Comparison of ENCODE assay signal across 10 cellular contexts in genomic region chr1:51044834-51045233, GRCh38. TPM values are rescaled to one million over a fixed set of nuclear protein-coding genes. Genes with fewer than 3 reads are reported as not detected.
DNase-seq lines count a peak whose midpoint lies in the region; ATAC-seq and TF ChIP-seq lines count a peak whose summit lies in the region.
"Had no signal": no experiment of that assay in that cellular context is flagged by ENCODE, and none has a peak within 500 bp of the region (broad histone marks: within the 10 kb centered on the region; RNA-seq: fewer than 3 reads in every experiment).

No MANE protein-coding gene starts in this region.

- H3K27me3 ChIP-seq in A673 (replicated peaks; ENCODE audit: insufficient read depth, low read depth, low read length, poor library complexity), result no peaks in the 10 kb centered on the region
- no peaks in the 10 kb centered on the region for H3K27me3 ChIP-seq in Peyer's patch
- H3K27me3 ChIP-seq: suprapubic skin had no signal

- intact Hi-C loops in A673 (cut with micrococcal nuclease; ENCODE audit: unreplicated experiment), result loop anchor here (2.0 to 5.0 kb wide), 3 partner anchors 118 to 293 kb away; no protein-coding TSS in a partner anchor
- intact Hi-C loops in activated T-helper 1 cell treated with anti-CD3 and anti-CD28 coated beads, Interleukin-12 subunit alpha, Interleukin-12 subunit beta, Interleukin-2, Interleukin-4 antibody, amounts not matched to agents 30 ng/mL and 10 ng/mL and 1 ng/mL, durations not matched to agents 14 hours and 24 hours and 36 hours (cut with micrococcal nuclease), result loop anchor here (5.0 kb wide), 1 partner anchor 118 kb away; no protein-coding TSS in a partner anchor

- no peak overlapping the region for H3K4me3 Mint-ChIP-seq in activated naive CD4-positive, alpha-beta T cell treated with anti-CD3 and anti-CD28 coated beads, Interleukin-2, amount 10 ng/mL, durations not matched to agents 7 days and 5 days
- no peak overlapping the region for H3K4me3 Mint-ChIP-seq in activated T-helper 1 cell treated with anti-CD3 and anti-CD28 coated beads, Interleukin-12 subunit alpha, Interleukin-12 subunit beta, Interleukin-2, Interleukin-4 antibody, amounts not matched to agents 30 ng/mL and 10 ng/mL and 1 ng/mL, durations not matched to agents 14 hours and 24 hours and 36 hours

- H3K4me3 ChIP-seq in A673 (ENCODE audit: low read depth, low read length, poor library complexity, severe bottlenecking) (no peak overlapping the region), Peyer's patch (no peak overlapping the region), fibroblast of pulmonary artery (replicated peaks; ENCODE audit: low read depth, low read length) (no peak overlapping the region)
- H3K4me3 ChIP-seq: suprapubic skin had no signal

- TF ChIP-seq CTCF in A673 (conservative IDR thresholded peaks at IDR 0.05; ENCODE audit: low read depth, low read length), result peak; percentile 58; the same call in 1 of the 2 replicates
- TF ChIP-seq CTCF in Peyer's patch (IDR thresholded peaks at IDR 0.05), result peak in 4 of 6 experiments; percentile 11 to 47 (median 34)
- TF ChIP-seq CTCF in fibroblast of pulmonary artery (IDR thresholded peaks at IDR 0.05; ENCODE audit: low read length, missing control alignments), result peak; percentile 21

- no peaks in the 10 kb centered on the region for H3K9me3 ChIP-seq in A673 (ENCODE audit: low read depth, low read length, poor library complexity, severe bottlenecking)
- H3K9me3 ChIP-seq in Peyer's patch, result no peaks in the 10 kb centered on the region
- H3K9me3 ChIP-seq: suprapubic skin had no signal

- H3K9me3 Mint-ChIP-seq in activated naive CD4-positive, alpha-beta T cell treated with anti-CD3 and anti-CD28 coated beads, Interleukin-2, amount 10 ng/mL, durations not matched to agents 7 days and 5 days, result peaks cover 2% of the 10 kb centered on the region
- H3K9me3 Mint-ChIP-seq in activated T-helper 1 cell treated with anti-CD3 and anti-CD28 coated beads, Interleukin-12 subunit alpha, Interleukin-12 subunit beta, Interleukin-2, Interleukin-4 antibody, amounts not matched to agents 30 ng/mL and 10 ng/mL and 1 ng/mL, durations not matched to agents 14 hours and 24 hours and 36 hours, result peaks cover 10% of the 10 kb centered on the region

- H3K27ac ChIP-seq in A673 (ENCODE audit: low read depth, low read length, poor library complexity, severe bottlenecking), result no peak overlapping the region
- no peak overlapping the region for H3K27ac ChIP-seq in Peyer's patch
- H3K27ac ChIP-seq: suprapubic skin had no signal

- H3K36me3 ChIP-seq in A673 (ENCODE audit: insufficient read depth, low read length, poor library complexity, severe bottlenecking) (no peaks in the 10 kb centered on the region), Peyer's patch (no peaks in the 10 kb centered on the region)
- H3K36me3 ChIP-seq: suprapubic skin had no signal

- no peaks in the 10 kb centered on the region for H3K36me3 Mint-ChIP-seq in activated naive CD4-positive, alpha-beta T cell treated with anti-CD3 and anti-CD28 coated beads, Interleukin-2, amount 10 ng/mL, durations not matched to agents 7 days and 5 days
- H3K36me3 Mint-ChIP-seq in activated T-helper 1 cell treated with anti-CD3 and anti-CD28 coated beads, Interleukin-12 subunit alpha, Interleukin-12 subunit beta, Interleukin-2, Interleukin-4 antibody, amounts not matched to agents 30 ng/mL and 10 ng/mL and 1 ng/mL, durations not matched to agents 14 hours and 24 hours and 36 hours (ENCODE audit: low read depth), result no peaks in the 10 kb centered on the region

- POLR2A ChIA-PET in A673 (lab: Charles Lee; ENCODE audit: low non-redundant PET), result no interaction called here

- H3K4me1 ChIP-seq in A673 (ENCODE audit: insufficient read depth, low read length, poor library complexity, severe bottlenecking) (no peaks in the 10 kb centered on the region), Peyer's patch (no peaks in the 10 kb centered on the region)
- H3K4me1 ChIP-seq: suprapubic skin had no signal

- no peak for TF ChIP-seq POLR2A in Peyer's patch (IDR thresholded peaks at IDR 0.05)

- no peak for ATAC-seq in GM19467 (IDR thresholded peaks at IDR 0.05; ENCODE audit: unreplicated experiment)

- no TSS peak for BruUV-seq in A673 (replicated peaks; lab: Mats Ljungman, UMichigan)

- no peaks in the 10 kb centered on the region for H3K4me1 Mint-ChIP-seq in activated naive CD4-positive, alpha-beta T cell treated with anti-CD3 and anti-CD28 coated beads, Interleukin-2, amount 10 ng/mL, durations not matched to agents 7 days and 5 days
- no peaks in the 10 kb centered on the region for H3K4me1 Mint-ChIP-seq in activated T-helper 1 cell treated with anti-CD3 and anti-CD28 coated beads, Interleukin-12 subunit alpha, Interleukin-12 subunit beta, Interleukin-2, Interleukin-4 antibody, amounts not matched to agents 30 ng/mL and 10 ng/mL and 1 ng/mL, durations not matched to agents 14 hours and 24 hours and 36 hours (ENCODE audit: low read depth)

- peak; percentile 32 for DNase-seq in A673 (ENCODE audit: low spot score)
- peak; percentile 49 for DNase-seq in ELR (ENCODE audit: low read depth)
- DNase-seq in Peyer's patch, result no peak
- peak; percentile 41 for DNase-seq in fibroblast of pulmonary artery (ENCODE audit: low read depth)
- DNase-seq in activated naive CD4-positive, alpha-beta T cell treated with anti-CD3 and anti-CD28 coated beads, Interleukin-2, amount 10 ng/mL, durations not matched to agents 7 days and 5 days, result no peak
- no peak for DNase-seq in germinal center (ENCODE audit: low spot score)
- DNase-seq in activated T-helper 1 cell treated with anti-CD3 and anti-CD28 coated beads, Interleukin-12 subunit alpha, Interleukin-12 subunit beta, Interleukin-2, Interleukin-4 antibody, amounts not matched to agents 30 ng/mL and 10 ng/mL and 1 ng/mL, durations not matched to agents 14 hours and 24 hours and 36 hours (ENCODE audit: low spot score), result no peak
- DNase-seq: mesendoderm had no signal

- no peak overlapping the region for H3K27ac Mint-ChIP-seq in activated naive CD4-positive, alpha-beta T cell treated with anti-CD3 and anti-CD28 coated beads, Interleukin-2, amount 10 ng/mL, durations not matched to agents 7 days and 5 days
- H3K27ac Mint-ChIP-seq in activated T-helper 1 cell treated with anti-CD3 and anti-CD28 coated beads, Interleukin-12 subunit alpha, Interleukin-12 subunit beta, Interleukin-2, Interleukin-4 antibody, amounts not matched to agents 30 ng/mL and 10 ng/mL and 1 ng/mL, durations not matched to agents 14 hours and 24 hours and 36 hours, result no peak overlapping the region

- H3K27me3 Mint-ChIP-seq in activated naive CD4-positive, alpha-beta T cell treated with anti-CD3 and anti-CD28 coated beads, Interleukin-2, amount 10 ng/mL, durations not matched to agents 7 days and 5 days, result peaks cover 6% of the 10 kb centered on the region
- peaks cover 13% of the 10 kb centered on the region for H3K27me3 Mint-ChIP-seq in activated T-helper 1 cell treated with anti-CD3 and anti-CD28 coated beads, Interleukin-12 subunit alpha, Interleukin-12 subunit beta, Interleukin-2, Interleukin-4 antibody, amounts not matched to agents 30 ng/mL and 10 ng/mL and 1 ng/mL, durations not matched to agents 14 hours and 24 hours and 36 hours (ENCODE audit: insufficient read depth)

- CTCF ChIA-PET in A673 (lab: Charles Lee), result interaction anchor here (0.6 kb wide), 1 partner anchor 15 kb away, joined by 3 read pairs; no protein-coding TSS in a partner anchor
- CTCF ChIA-PET in activated naive CD4-positive, alpha-beta T cell treated with anti-CD3 and anti-CD28 coated beads, Interleukin-2, amount 10 ng/mL, durations not matched to agents 7 days and 5 days (lab: Charles Lee), result no interaction called here

RNA-seq across cellular contexts. Expression of gene C1orf185, which starts 57.2 kb away (rescaled TPM):
- total RNA-seq in A673 (2021) (not detected in 2 replicates), Peyer's patch (not detected)
- total RNA-seq in activated T-helper 1 cell treated with anti-CD3 and anti-CD28 coated beads, Interleukin-12 subunit alpha, Interleukin-12 subunit beta, Interleukin-2, Interleukin-4 antibody, amounts not matched to agents 30 ng/mL and 10 ng/mL and 1 ng/mL, durations not matched to agents 14 hours and 24 hours and 36 hours, result not detected in 2 replicates
- total RNA-seq: suprapubic skin had no signal

Comparison
In these comparisons a context has a peak if more than half of its experiments do, and no peak if none do; other contexts are left out.
1. DNase-seq: peak in A673 (single experiment), ELR (single experiment) and fibroblast of pulmonary artery (single experiment); none in Peyer's patch (0 of 3), activated naive CD4-positive, alpha-beta T cell treated with anti-CD3 and anti-CD28 coated beads, Interleukin-2, amount 10 ng/mL, durations not matched to agents 7 days and 5 days (single experiment), germinal center (single experiment) and activated T-helper 1 cell treated with anti-CD3 and anti-CD28 coated beads, Interleukin-12 subunit alpha, Interleukin-12 subunit beta, Interleukin-2, Interleukin-4 antibody, amounts not matched to agents 30 ng/mL and 10 ng/mL and 1 ng/mL, durations not matched to agents 14 hours and 24 hours and 36 hours (single experiment).
2. Peak in every context shown above with its lines, with median percentiles within 50 percentile points of each other: CTCF ChIP-seq.